In the genomic region with DNA sequence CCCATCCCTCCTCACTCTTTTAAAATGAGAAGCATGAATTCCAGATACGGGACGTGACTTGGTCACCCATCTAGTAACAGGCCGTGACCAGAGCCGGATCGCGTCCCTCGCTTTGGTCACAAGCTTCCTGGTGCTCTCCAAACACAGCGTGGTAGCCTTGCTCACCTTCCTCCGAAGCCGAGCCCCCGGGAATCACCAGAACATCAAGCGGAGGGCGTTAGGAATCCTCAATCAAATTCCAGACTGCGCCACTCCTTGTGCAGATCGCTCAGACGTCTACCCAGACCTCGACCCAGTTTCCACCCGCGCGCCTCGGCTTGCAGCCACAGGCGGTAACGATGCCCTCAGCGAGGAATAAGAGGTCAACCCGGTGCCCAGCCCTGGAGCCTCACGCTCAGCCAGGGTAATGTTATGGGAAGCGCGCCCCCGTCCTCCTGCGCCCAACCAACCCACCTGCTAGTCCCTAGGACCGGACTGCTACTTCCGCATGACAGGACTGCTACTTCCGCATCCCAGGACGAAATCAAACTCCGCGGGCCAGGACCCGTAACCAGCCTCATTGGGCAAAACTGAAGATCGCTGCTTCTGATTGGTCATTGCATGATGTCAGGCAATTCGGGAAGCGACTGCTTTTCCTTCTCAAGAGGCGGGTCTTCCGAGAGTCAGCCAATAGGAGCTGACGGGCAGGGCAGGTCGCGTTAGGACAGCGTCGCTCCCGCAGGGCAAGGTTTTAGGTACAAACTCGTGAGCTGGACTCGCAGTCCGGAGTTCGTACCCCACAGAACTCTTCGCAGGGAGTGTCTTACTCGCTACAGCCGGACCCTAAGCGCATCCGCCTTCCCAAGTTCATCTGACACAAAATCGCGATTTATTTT, we compare ENCODE assay signal across 8 cellular contexts. TPM values are rescaled to one million over a fixed set of nuclear protein-coding genes. Genes with fewer than 3 reads are reported as not detected.
A peak's percentile ranks its signal among the peaks of the same experiment; 100 is the strongest.
DNase-seq lines count a peak whose midpoint lies in the region; ATAC-seq, FAIRE-seq and TF ChIP-seq lines count a peak whose summit lies in the region.

Gene MTFR2, minus strand, starts transcription at position 501 of the 875 bp plus-strand sequence. CDS start 1,212 bp downstream, outside the sequence.

- H3K36me3 Mint-ChIP-seq in naive thymus-derived CD8-positive, alpha-beta T cell: no peaks in the 10 kb centered on the region
- H3K36me3 Mint-ChIP-seq in stimulated activated naive B cell treated with anti-CD40 and anti-IgM and Interleukin-4, amounts not matched to agents 10 μg/mL and 1 μg/mL and 100 μg/mL, for 72 hours: peaks cover 13 to 32% of the 10 kb centered on the region in 2 donors

- peak within 1 kb of the TSS; percentile 78 for H3K27ac ChIP-seq in RWPE1

- H3K4me1 Mint-ChIP-seq in naive thymus-derived CD8-positive, alpha-beta T cell: peaks cover 13 to 46% (median 34%) of the 10 kb centered on the region in 4 donors
- H3K4me1 Mint-ChIP-seq in stimulated activated naive B cell treated with anti-CD40 and anti-IgM and Interleukin-4, amounts not matched to agents 10 μg/mL and 1 μg/mL and 100 μg/mL, for 72 hours: peaks cover 24 to 38% of the 10 kb centered on the region in 2 donors

- no peaks in the 10 kb centered on the region for H3K9me3 Mint-ChIP-seq in naive thymus-derived CD8-positive, alpha-beta T cell
- peaks cover 0 to 2% of the 10 kb centered on the region in 2 donors for H3K9me3 Mint-ChIP-seq in stimulated activated naive B cell treated with anti-CD40 and anti-IgM and Interleukin-4, amounts not matched to agents 10 μg/mL and 1 μg/mL and 100 μg/mL, for 72 hours

- TF ChIP-seq CTCF in RWPE1 (conservative IDR thresholded peaks at IDR 0.05; ENCODE audit: low read depth) (no peak), fibroblast of mammary gland (conservative IDR thresholded peaks at IDR 0.05; ENCODE audit: control insufficient read depth, insufficient read depth, low read depth, low read length) (no peak)

- POLR2A ChIA-PET in RWPE1 (lab: Yijun Ruan, JAX; ENCODE audit: low non-redundant PET): no interaction called here
- POLR2A ChIA-PET in naive thymus-derived CD8-positive, alpha-beta T cell (lab: Charles Lee): interaction anchor here (0.8 to 8.7 kb wide), 7 partner anchors 9 to 51 kb away, joined by 3 to 127 read pairs (median 5); partner anchors contain the start of gene BCLAF1

- DNase-seq in ELF-1 (ENCODE audit: low read depth, low spot score) (peak; percentile 99), H54 (ENCODE audit: insufficient read length, low spot score) (peak; percentile 56), LoVo (ENCODE audit: low spot score) (peak; percentile 99), RWPE1 (ENCODE audit: low spot score) (peak; percentile 99), fibroblast of mammary gland (ENCODE audit: low read depth) (peak; percentile 99)
- peak; percentile 77 to 83 for DNase-seq in activated T-helper 1 cell treated with anti-CD3 and anti-CD28 coated beads, Interleukin-2, amount 50 U/mL, for 16 hours (ENCODE audit: low read depth in 1 of 2, low spot score in 1 of 2)
- peak; percentile 75 to 98 (median 94) for DNase-seq in naive thymus-derived CD8-positive, alpha-beta T cell
- peak; percentile 95 for DNase-seq in stimulated activated naive B cell treated with anti-CD40 and anti-IgM and Interleukin-4, amounts not matched to agents 10 μg/mL and 1 μg/mL and 100 μg/mL, for 72 hours

- peak within 1 kb of the TSS; percentile 92 to 98 (median 96) for H3K4me3 Mint-ChIP-seq in naive thymus-derived CD8-positive, alpha-beta T cell
- peak within 1 kb of the TSS; percentile 93 to 94 for H3K4me3 Mint-ChIP-seq in stimulated activated naive B cell treated with anti-CD40 and anti-IgM and Interleukin-4, amounts not matched to agents 10 μg/mL and 1 μg/mL and 100 μg/mL, for 72 hours

- peak within 1 kb of the TSS; percentile 18 to 97 (median 88) for H3K27ac Mint-ChIP-seq in naive thymus-derived CD8-positive, alpha-beta T cell
- peak within 1 kb of the TSS; percentile 97 for H3K27ac Mint-ChIP-seq in stimulated activated naive B cell treated with anti-CD40 and anti-IgM and Interleukin-4, amounts not matched to agents 10 μg/mL and 1 μg/mL and 100 μg/mL, for 72 hours

- peak; percentile 80 for TF ChIP-seq POLR2A in H54 (IDR thresholded peaks at IDR 0.05; ENCODE audit: low read depth, low read length)

- FAIRE-seq in H54 (lab: Jason Lieb, UNC): peak; percentile 95

- CTCF ChIA-PET in RWPE1 (lab: Yijun Ruan, JAX): interaction anchor here (0.5 to 1.5 kb wide), 5 partner anchors 13 to 1026 kb away, joined by 3 to 5 read pairs (median 4); no protein-coding TSS in a partner anchor

- no peaks in the 10 kb centered on the region for H3K27me3 Mint-ChIP-seq in naive thymus-derived CD8-positive, alpha-beta T cell
- H3K27me3 Mint-ChIP-seq in stimulated activated naive B cell treated with anti-CD40 and anti-IgM and Interleukin-4, amounts not matched to agents 10 μg/mL and 1 μg/mL and 100 μg/mL, for 72 hours: no peaks in the 10 kb centered on the region

- peak within 1 kb of the TSS; percentile 93 for H3K4me3 ChIP-seq in fibroblast of mammary gland (ENCODE audit: control insufficient read depth, low read depth, low read length)

- ATAC-seq in naive thymus-derived CD8-positive, alpha-beta T cell: peak; percentile 90 to 91
- ATAC-seq in stimulated activated naive B cell treated with anti-CD40 and anti-IgM and Interleukin-4, amounts not matched to agents 10 μg/mL and 1 μg/mL and 100 μg/mL, for 72 hours (replicated peaks): peak; percentile 95 to 96

RNA-seq across cellular contexts. Expression of gene MTFR2, which starts in this region (rescaled TPM):
- 1 to 10 TPM; 3.5 to 4.3 TPM for total RNA-seq in naive thymus-derived CD8-positive, alpha-beta T cell
- 1 to 10 TPM in 1 of 3 donors, under 1 TPM in 2; 0.13 to 1.0 (median 0.78) TPM for polyA plus RNA-seq in naive thymus-derived CD8-positive, alpha-beta T cell

Comparison
In these comparisons a context has a peak if more than half of its experiments do, and no peak if none do; other contexts are left out.
1. Peak in every context shown above with its lines: DNase-seq, ATAC-seq, H3K4me3 ChIP-seq and H3K27ac ChIP-seq.